In genomic region chr21:34571994-34572393, GRCh38 we compare ENCODE assay signal across 21 cellular contexts. TPM values are rescaled to one million over a fixed set of nuclear protein-coding genes. Genes with fewer than 3 reads are reported as not detected.
A peak's percentile ranks its signal among the peaks of the same experiment; 100 is the strongest.
DNase-seq lines count a peak whose midpoint lies in the region; ATAC-seq, FAIRE-seq and TF ChIP-seq lines count a peak whose summit lies in the region.
"Had no signal": no experiment of that assay in that cellular context is flagged by ENCODE, and none has a peak within 500 bp of the region (broad histone marks: within the 10 kb centered on the region; RNA-seq: fewer than 3 reads in every experiment).

No MANE protein-coding gene starts in this region.

- DNase-seq in A549 (ENCODE audit: low read depth in 1 of 2, low spot score in 1 of 2) (no peak), left lobe of liver (ENCODE audit: low spot score) (peak; percentile 52), osteocyte (ENCODE audit: extremely low spot score, unreplicated experiment) (peak; percentile 36)
- DNase-seq: ACHN; BE2C; C1 segment of cervical spinal cord; CD4-positive, CD25-positive, alpha-beta regulatory T cell; CD8-positive, alpha-beta memory T cell; COR-L47; DMS 273 treated with DMSO at 0.1 percent for 48 hours; DMS53; DND-41; EL; HFFc6 had no signal

- H3K4me3 Mint-ChIP-seq in osteocyte (ENCODE audit: unreplicated experiment): no peak overlapping the region
- H3K4me3 Mint-ChIP-seq: CD4-positive, CD25-positive, alpha-beta regulatory T cell; CD8-positive, alpha-beta memory T cell; HFFc6 had no signal

- H3K4me1 Mint-ChIP-seq in osteocyte (ENCODE audit: unreplicated experiment): peaks cover 26% of the 10 kb centered on the region

- TF ChIP-seq EP300 in A549 (IDR thresholded peaks at IDR 0.05) (no peak), Ishikawa (IDR thresholded peaks at IDR 0.05; ENCODE audit: borderline replicate concordance) (no peak)

- H3K27ac Mint-ChIP-seq in osteocyte (ENCODE audit: unreplicated experiment): no peak overlapping the region
- H3K27ac Mint-ChIP-seq: CD4-positive, CD25-positive, alpha-beta regulatory T cell; CD8-positive, alpha-beta memory T cell; HFFc6 had no signal

- H3K27me3 Mint-ChIP-seq in osteocyte (ENCODE audit: unreplicated experiment): no peaks in the 10 kb centered on the region
- H3K27me3 Mint-ChIP-seq: CD4-positive, CD25-positive, alpha-beta regulatory T cell; CD8-positive, alpha-beta memory T cell had no signal

- TF ChIP-seq POLR2A in A549 (IDR thresholded peaks at IDR 0.05; ENCODE audit: low read length): no peak

- no peak for ATAC-seq in A549
- peak; percentile 89 for ATAC-seq in left lobe of liver
- no peak for ATAC-seq in GM21528 (IDR thresholded peaks at IDR 0.05; ENCODE audit: low FRiP score, unreplicated experiment)
- ATAC-seq in HG02642 (IDR thresholded peaks at IDR 0.05; ENCODE audit: poor library complexity, unreplicated experiment): no peak
- ATAC-seq: GM12878, HCT116 had no signal

- H3K36me3 Mint-ChIP-seq in osteocyte (ENCODE audit: unreplicated experiment): no peaks in the 10 kb centered on the region

- no peak overlapping the region for H3K4me3 ChIP-seq in A549
- H3K4me3 ChIP-seq: GM12878 had no signal

- POLR2A ChIA-PET in A549 (lab: Yijun Ruan, JAX): no interaction called here

- TF ChIP-seq RAD21 in A549 (conservative IDR thresholded peaks at IDR 0.05 in 1 of 2, IDR thresholded peaks at IDR 0.05 in 1 of 2) (no peak), Ishikawa (IDR thresholded peaks at IDR 0.05; ENCODE audit: low read depth) (no peak)

- no peak overlapping the region for H3K4me2 ChIP-seq in A549

- H3K9me3 ChIP-seq in A549: no peaks in the 10 kb centered on the region
- H3K9me3 ChIP-seq: BE2C had no signal

- H3K27ac ChIP-seq in A549: no peak overlapping the region

- no peak for FAIRE-seq in A549 (lab: Jason Lieb, UNC)
- FAIRE-seq: GM12878, H54, HTR-8/SVneo had no signal

- no peaks in the 10 kb centered on the region for H3K4me1 ChIP-seq in A549
- H3K4me1 ChIP-seq: BE2C had no signal

- H3K9me3 Mint-ChIP-seq in osteocyte (ENCODE audit: unreplicated experiment): no peaks in the 10 kb centered on the region
- H3K9me3 Mint-ChIP-seq: HFFc6 had no signal

- CTCF ChIA-PET in A549 (lab: Yijun Ruan, JAX): interaction anchor here (1.1 kb wide), 1 partner anchor 31 kb away, joined by 3 read pairs; no protein-coding TSS in a partner anchor

- WGBS in A549 (ENCODE audit: missing lambda C conversion rate): 64% methylated on average over 6 of the region's 7 CpGs

- no peak for TF ChIP-seq CTCF in A549 (IDR thresholded peaks at IDR 0.05)
- no peak for TF ChIP-seq CTCF in osteocyte (IDR thresholded peaks at IDR 0.05)

TF ChIP-seq in A549, 52 proteins besides CTCF, POLR2A, EP300 and RAD21:
- TF ChIP-seq CEBPB (IDR thresholded peaks at IDR 0.05) (peak; percentile 20 to 35; a peak in 2 of 4 replicates), TP53 (CRISPR knock-in tag; IDR thresholded peaks at IDR 0.05) (no peak)
TF ChIP-seq in A549: peak in this region for 1.

TF ChIP-seq in Ishikawa, 13 proteins besides CTCF, POLR2A, EP300 and RAD21:
- no peak for TF ChIP-seq FOXM1 (IDR thresholded peaks at IDR 0.05; ENCODE audit: borderline replicate concordance, low read depth)
- TF ChIP-seq CEBPB (IDR thresholded peaks at IDR 0.05): peak; percentile 57; the same call in 1 of the 2 replicates

RNA-seq across cellular contexts. Expression of gene RCAN1, which starts 42.9 kb away (rescaled TPM):
- polyA plus RNA-seq in A549 (2011; rRNA removed) (9.8 and 10.2 TPM in 2 replicates), A549 (2017; fragmentation: RNase III; extraction: RNeasy Plus Mini Kit Qiagen cat#74134 plus additional on column Dnase treatment) (11.8 to 12.8 TPM (median 11.9 TPM) in 3 replicates)
- polyA plus RNA-seq in A549 (2012; cell fraction: cytosol; rRNA removed): 3.4 and 4.4 TPM in 2 replicates
- 3.5 and 5.2 TPM in 2 replicates for polyA plus RNA-seq in A549 (2012; cell fraction: nucleus; rRNA removed)
- polyA minus RNA-seq in A549 (2011; rRNA and poly(A)+ RNA removed): 8.8 and 10.1 TPM in 2 replicates
- total RNA-seq in left lobe of liver (32.6 TPM), osteocyte (61.5 and 68.5 TPM in 2 replicates)

RNA-seq across cellular contexts. Expression of gene KCNE1, which starts 60.0 kb away (rescaled TPM):
- polyA plus RNA-seq in A549 (2011; rRNA removed): 0.08 and 0.17 TPM in 2 replicates
- 0.03 and 0.13 TPM in 2 replicates for polyA plus RNA-seq in A549 (2012; cell fraction: cytosol; rRNA removed)
- 0.13 and 0.16 TPM in 2 replicates for polyA plus RNA-seq in A549 (2012; cell fraction: nucleus; rRNA removed)
- polyA plus RNA-seq in A549 (2017; fragmentation: RNase III; extraction: RNeasy Plus Mini Kit Qiagen cat#74134 plus additional on column Dnase treatment): 0.04 to 0.05 TPM in 2 of 3 replicates, not detected in the other
- polyA minus RNA-seq in A549 (2011; rRNA and poly(A)+ RNA removed): 0.08 and 0.10 TPM in 2 replicates
- 2.0 TPM for total RNA-seq in left lobe of liver
- 0.44 and 0.59 TPM in 2 replicates for total RNA-seq in osteocyte
- polyA plus RNA-seq: CD4-positive, CD25-positive, alpha-beta regulatory T cell; CD8-positive, alpha-beta memory T cell had no signal

Comparison
In these comparisons a context has a peak if more than half of its experiments do, and no peak if none do; other contexts are left out.
1. DNase-seq: peak in left lobe of liver (single experiment) and osteocyte (single experiment); none in A549 (0 of 2).